In genomic region chr2:20138696-20139095, GRCh38 we compare ENCODE assay signal across 25 cellular contexts.
DNase-seq lines count a peak whose midpoint lies in the region; TF ChIP-seq lines count a peak whose summit lies in the region.
"Had no signal": no experiment of that assay in that cellular context is flagged by ENCODE, and none has a peak within 500 bp of the region (broad histone marks: within the 10 kb centered on the region; RNA-seq: fewer than 3 reads in every experiment).

No MANE protein-coding gene starts in this region.

- peaks cover 54% of the 10 kb centered on the region for H3K4me1 ChIP-seq in mammary epithelial cell (ENCODE audit: insufficient read depth, low read length)
- H3K4me1 ChIP-seq in breast epithelium: no peaks in the 10 kb centered on the region
- H3K4me1 ChIP-seq in CD8-positive, alpha-beta memory T cell (ENCODE audit: insufficient read depth, low read length): no peaks in the 10 kb centered on the region

- H3K9me3 Mint-ChIP-seq in dendritic cell treated with granulocyte-macrophage colony-stimulating factor and Interleukin-4, amounts not matched to agents 40 ng/mL and 50 ng/mL, for 4 days: no peaks in the 10 kb centered on the region
- H3K9me3 Mint-ChIP-seq in mesothelial cell of epicardium (no peaks in the 10 kb centered on the region), type B pancreatic cell (peaks cover 5% of the 10 kb centered on the region)
- no peaks in the 10 kb centered on the region for H3K9me3 Mint-ChIP-seq in CD8-positive, alpha-beta memory T cell
- H3K9me3 Mint-ChIP-seq: activated naive CD4-positive, alpha-beta T cell treated with anti-CD3 and anti-CD28 coated beads, Interleukin-2, amount 50 U/mL, for 24 hours; natural killer cell; stimulated activated memory B cell treated with anti-CD40 and anti-IgM and Interleukin-4, amounts not matched to agents 10 μg/mL and 1 μg/mL and 100 μg/mL, for 72 hours had no signal

- TF ChIP-seq POLR2A in breast epithelium (IDR thresholded peaks at IDR 0.05): no peak

- dilution Hi-C loops in mammary epithelial cell (cut with HindIII; ENCODE audit: low sequenced_read_pairs): no loop called here

- no peak overlapping the region for H3K4me3 Mint-ChIP-seq in dendritic cell treated with granulocyte-macrophage colony-stimulating factor and Interleukin-4, amounts not matched to agents 40 ng/mL and 50 ng/mL, for 4 days
- H3K4me3 Mint-ChIP-seq in mesothelial cell of epicardium (no peak overlapping the region), type B pancreatic cell (peak overlapping the region; percentile 54)
- H3K4me3 Mint-ChIP-seq in CD8-positive, alpha-beta memory T cell: no peak overlapping the region
- H3K4me3 Mint-ChIP-seq: activated naive CD4-positive, alpha-beta T cell treated with anti-CD3 and anti-CD28 coated beads, Interleukin-2, amount 50 U/mL, for 24 hours; natural killer cell; stimulated activated memory B cell treated with anti-CD40 and anti-IgM and Interleukin-4, amounts not matched to agents 10 μg/mL and 1 μg/mL and 100 μg/mL, for 72 hours had no signal

- H3K27ac ChIP-seq in mammary epithelial cell (ENCODE audit: insufficient read depth, low read depth, low read length): no peak overlapping the region
- H3K27ac ChIP-seq in breast epithelium: no peak overlapping the region
- no peak overlapping the region for H3K27ac ChIP-seq in CD8-positive, alpha-beta memory T cell (ENCODE audit: low read depth, low read length)
- H3K27ac ChIP-seq: 22Rv1, WERI-Rb-1 had no signal

- H3K9ac ChIP-seq in mammary epithelial cell (ENCODE audit: insufficient read depth, low read length): no peak overlapping the region

- no peaks in the 10 kb centered on the region for H3K9me3 ChIP-seq in mammary epithelial cell (replicated peaks; ENCODE audit: insufficient read depth, low read length)
- H3K9me3 ChIP-seq in breast epithelium: no peaks in the 10 kb centered on the region
- H3K9me3 ChIP-seq in CD8-positive, alpha-beta memory T cell (ENCODE audit: low read length): no peaks in the 10 kb centered on the region

- intact Hi-C loops in mammary epithelial cell (cut with micrococcal nuclease): no loop called here
- intact Hi-C loops in breast epithelium (cut with DNase I; ENCODE audit: low total_unique reads): no loop called here
- intact Hi-C loops in dendritic cell treated with granulocyte-macrophage colony-stimulating factor and Interleukin-4, amounts not matched to agents 40 ng/mL and 50 ng/mL, for 4 days (cut with micrococcal nuclease): loop anchor here (10.0 kb wide), 1 partner anchor 86 kb away; the partner anchor contains the start of gene SDC1

- H2AFZ ChIP-seq in mammary epithelial cell (ENCODE audit: low read depth, low read length): peak overlapping the region; percentile 24

- no peaks in the 10 kb centered on the region for H3K36me3 ChIP-seq in mammary epithelial cell (ENCODE audit: insufficient read depth, low read length)
- no peaks in the 10 kb centered on the region for H3K36me3 ChIP-seq in breast epithelium
- no peaks in the 10 kb centered on the region for H3K36me3 ChIP-seq in CD8-positive, alpha-beta memory T cell (ENCODE audit: insufficient read depth, low read length)
- H3K36me3 ChIP-seq: WERI-Rb-1 had no signal

- no TSS peak for BruUV-seq in mammary epithelial cell (replicated peaks; lab: Mats Ljungman, UMichigan)

- peak overlapping the region; percentile 4 for H3K27ac Mint-ChIP-seq in dendritic cell treated with granulocyte-macrophage colony-stimulating factor and Interleukin-4, amounts not matched to agents 40 ng/mL and 50 ng/mL, for 4 days
- H3K27ac Mint-ChIP-seq in mesothelial cell of epicardium (peak overlapping the region; percentile 85), type B pancreatic cell (peak overlapping the region; percentile 79)
- H3K27ac Mint-ChIP-seq in CD8-positive, alpha-beta memory T cell: no peak overlapping the region
- H3K27ac Mint-ChIP-seq: activated naive CD4-positive, alpha-beta T cell treated with anti-CD3 and anti-CD28 coated beads, Interleukin-2, amount 50 U/mL, for 24 hours; natural killer cell; stimulated activated memory B cell treated with anti-CD40 and anti-IgM and Interleukin-4, amounts not matched to agents 10 μg/mL and 1 μg/mL and 100 μg/mL, for 72 hours had no signal

- 58% methylated on average over 5 of the region's 6 CpGs for WGBS in mammary epithelial cell (ENCODE audit: low coverage, missing lambda C conversion rate)

- no peaks in the 10 kb centered on the region for H3K79me2 ChIP-seq in mammary epithelial cell (ENCODE audit: insufficient read depth, low read length)

- CTCF ChIA-PET in mammary epithelial cell (lab: Charles Lee; ENCODE audit: low non-redundant PET): no interaction called here
- CTCF ChIA-PET in CD8-positive, alpha-beta memory T cell (lab: Charles Lee): no interaction called here

- in situ Hi-C loops in mammary epithelial cell (cut with MboI; ENCODE audit: low sequenced_read_pairs in 2 of 2): no loop called here

- DNase-seq in mammary epithelial cell (no peak), breast epithelium (ENCODE audit: low spot score in 2 of 2) (no peak), mesothelial cell of epicardium (ENCODE audit: low spot score in 2 of 2, unreplicated experiment in 2 of 2) (no peak), type B pancreatic cell (ENCODE audit: extremely low spot score, unreplicated experiment) (no peak), NCI-H2081 treated with DMSO at 0.1 percent for 48 hours (lab: John Stamatoyannopoulos, UW) (no peak), SIG-M5 treated with dmso at 0.1 percent for 504 hours (lab: John Stamatoyannopoulos, UW; ENCODE audit: unreplicated experiment) (no peak)
- DNase-seq in CD8-positive, alpha-beta memory T cell: no peak
- DNase-seq: activated CD4-positive, alpha-beta T cell treated with anti-CD3 and anti-CD28 coated beads for 4 hours; amygdala; DND-41; effector CD8-positive, alpha-beta T cell; GOT3; Kasumi-1; natural killer cell; NCI-H1436; NCI-H226; NCI-H69; SIG-M5; SW 1271; T1000; WERI-Rb-1 had no signal

- TF ChIP-seq CTCF in mammary epithelial cell (conservative IDR thresholded peaks at IDR 0.05 in 1 of 2, IDR thresholded peaks at IDR 0.05 in 1 of 2; ENCODE audit: extremely low read depth in 1 of 2, insufficient read depth in 1 of 2, low read depth in 1 of 2, low read length in 2 of 2) (no peak), breast epithelium (IDR thresholded peaks at IDR 0.05) (no peak), mesothelial cell of epicardium (IDR thresholded peaks at IDR 0.05; ENCODE audit: unreplicated experiment) (no peak), type B pancreatic cell (conservative IDR thresholded peaks at IDR 0.05) (no peak)

- H3K36me3 Mint-ChIP-seq in dendritic cell treated with granulocyte-macrophage colony-stimulating factor and Interleukin-4, amounts not matched to agents 40 ng/mL and 50 ng/mL, for 4 days (ENCODE audit: low read depth): no peaks in the 10 kb centered on the region
- H3K36me3 Mint-ChIP-seq in mesothelial cell of epicardium: no peaks in the 10 kb centered on the region
- H3K36me3 Mint-ChIP-seq in type B pancreatic cell: no peaks in the 10 kb centered on the region
- H3K36me3 Mint-ChIP-seq in CD8-positive, alpha-beta memory T cell: no peaks in the 10 kb centered on the region
- H3K36me3 Mint-ChIP-seq: activated naive CD4-positive, alpha-beta T cell treated with anti-CD3 and anti-CD28 coated beads, Interleukin-2, amount 50 U/mL, for 24 hours; natural killer cell; stimulated activated memory B cell treated with anti-CD40 and anti-IgM and Interleukin-4, amounts not matched to agents 10 μg/mL and 1 μg/mL and 100 μg/mL, for 72 hours had no signal

- POLR2A ChIA-PET in CD8-positive, alpha-beta memory T cell (lab: Charles Lee): no interaction called here

- no peak overlapping the region for H3K4me3 ChIP-seq in mammary epithelial cell (replicated peaks in 1 of 3; ENCODE audit: insufficient read depth in 1 of 3, low read depth in 2 of 3, low read length in 3 of 3)
- H3K4me3 ChIP-seq in breast epithelium: no peak overlapping the region
- H3K4me3 ChIP-seq in CD8-positive, alpha-beta memory T cell (ENCODE audit: low read length): no peak overlapping the region

- H3K27me3 ChIP-seq in mammary epithelial cell (ENCODE audit: insufficient read depth, low read length) (no peaks in the 10 kb centered on the region), breast epithelium (no peaks in the 10 kb centered on the region)
- no peaks in the 10 kb centered on the region for H3K27me3 ChIP-seq in CD8-positive, alpha-beta memory T cell (ENCODE audit: insufficient read depth, low read length, poor library complexity, severe bottlenecking)

- no peaks in the 10 kb centered on the region for H4K20me1 ChIP-seq in mammary epithelial cell (ENCODE audit: insufficient read depth, low read length)

- no peaks in the 10 kb centered on the region for H3K4me1 Mint-ChIP-seq in dendritic cell treated with granulocyte-macrophage colony-stimulating factor and Interleukin-4, amounts not matched to agents 40 ng/mL and 50 ng/mL, for 4 days (ENCODE audit: low read depth)
- H3K4me1 Mint-ChIP-seq in mesothelial cell of epicardium (peaks cover 42% of the 10 kb centered on the region), type B pancreatic cell (ENCODE audit: unreplicated experiment) (peaks cover 56% of the 10 kb centered on the region)
- H3K4me1 Mint-ChIP-seq in CD8-positive, alpha-beta memory T cell: no peaks in the 10 kb centered on the region
- H3K4me1 Mint-ChIP-seq: activated naive CD4-positive, alpha-beta T cell treated with anti-CD3 and anti-CD28 coated beads, Interleukin-2, amount 50 U/mL, for 24 hours; natural killer cell; stimulated activated memory B cell treated with anti-CD40 and anti-IgM and Interleukin-4, amounts not matched to agents 10 μg/mL and 1 μg/mL and 100 μg/mL, for 72 hours had no signal

- no peak overlapping the region for H3K4me2 ChIP-seq in mammary epithelial cell (ENCODE audit: insufficient read depth, low read depth, low read length)

- H3K27me3 Mint-ChIP-seq in dendritic cell treated with granulocyte-macrophage colony-stimulating factor and Interleukin-4, amounts not matched to agents 40 ng/mL and 50 ng/mL, for 4 days: peaks cover 8% of the 10 kb centered on the region
- H3K27me3 Mint-ChIP-seq in mesothelial cell of epicardium (ENCODE audit: low read depth) (no peaks in the 10 kb centered on the region), type B pancreatic cell (no peaks in the 10 kb centered on the region)
- H3K27me3 Mint-ChIP-seq in CD8-positive, alpha-beta memory T cell: peaks cover 0 to 4% of the 10 kb centered on the region in 2 donors
- H3K27me3 Mint-ChIP-seq: activated naive CD4-positive, alpha-beta T cell treated with anti-CD3 and anti-CD28 coated beads, Interleukin-2, amount 50 U/mL, for 24 hours had no signal

Comparison
In these comparisons a context has a peak if more than half of its experiments do, and no peak if none do; other contexts are left out.
1. H3K27ac Mint-ChIP-seq: peak in dendritic cell treated with granulocyte-macrophage colony-stimulating factor and Interleukin-4, amounts not matched to agents 40 ng/mL and 50 ng/mL, for 4 days (single experiment), mesothelial cell of epicardium (single experiment) and type B pancreatic cell (single experiment); none in CD8-positive, alpha-beta memory T cell (0 of 8).